In the genomic region with DNA sequence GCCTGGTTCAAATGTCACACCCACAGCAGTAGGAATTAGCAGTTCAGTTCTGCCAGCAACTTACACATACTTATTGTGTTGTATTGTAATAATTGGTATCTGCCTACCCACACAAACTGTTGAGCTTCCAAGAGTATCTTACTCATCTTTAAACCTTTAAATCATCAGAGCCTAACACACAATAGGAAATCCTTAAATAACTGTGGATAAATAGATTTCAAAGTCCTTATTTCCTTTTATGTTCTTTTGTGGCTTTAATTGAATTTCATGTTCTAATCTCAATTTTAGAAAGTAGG, we compare ENCODE assay signal across 18 cellular contexts. TPM values are rescaled to one million over a fixed set of nuclear protein-coding genes. Genes with fewer than 3 reads are reported as not detected.
DNase-seq lines count a peak whose midpoint lies in the region; ATAC-seq, FAIRE-seq and TF ChIP-seq lines count a peak whose summit lies in the region.
"Had no signal": no experiment of that assay in that cellular context is flagged by ENCODE, and none has a peak within 500 bp of the region (broad histone marks: within the 10 kb centered on the region; RNA-seq: fewer than 3 reads in every experiment).

No MANE protein-coding gene starts in this region.

- H3K4me2 ChIP-seq in HepG2 (ENCODE audit: low read depth, low read length), result peak overlapping the region; percentile 57
- peak overlapping the region; percentile 94 for H3K4me2 ChIP-seq in OCI-LY7 (ENCODE audit: low read length)

- TF ChIP-seq RAD21 in HepG2 (CRISPR knock-in tag; IDR thresholded peaks at IDR 0.05), result no peak

- peak overlapping the region; percentile 14 for H3K27ac Mint-ChIP-seq in type B pancreatic cell
- H3K27ac Mint-ChIP-seq: stimulated activated memory B cell treated with anti-CD40 and anti-IgM and Interleukin-4, amounts not matched to agents 10 μg/mL and 1 μg/mL and 100 μg/mL, for 72 hours had no signal

- H3K27ac ChIP-seq in HepG2 (ENCODE audit: extremely low read length, insufficient read depth, low read length), result no peak overlapping the region
- H3K27ac ChIP-seq in right lobe of liver, result no peak overlapping the region
- H3K27ac ChIP-seq in OCI-LY7 (ENCODE audit: low read depth, low read length, poor library complexity, severe bottlenecking), result no peak overlapping the region
- H3K27ac ChIP-seq: heart left ventricle, HL-60, parathyroid adenoma had no signal

- ATAC-seq in HepG2, result no peak
- no peak for ATAC-seq in right lobe of liver
- ATAC-seq in HG03025 (IDR thresholded peaks at IDR 0.05; ENCODE audit: low FRiP score, unreplicated experiment), result no peak
- ATAC-seq: heart left ventricle; stimulated activated memory B cell treated with anti-CD40 and anti-IgM and Interleukin-4, amounts not matched to agents 10 μg/mL and 1 μg/mL and 100 μg/mL, for 72 hours had no signal

- H3K9me3 ChIP-seq in HepG2 (ENCODE audit: low read length) (no peaks in the 10 kb centered on the region), right lobe of liver (no peaks in the 10 kb centered on the region), OCI-LY7 (ENCODE audit: low read length) (no peaks in the 10 kb centered on the region)
- H3K9me3 ChIP-seq: heart left ventricle had no signal

- H3K9ac ChIP-seq in HepG2 (ENCODE audit: insufficient read depth, low read depth, low read length), result 0 out of 2 replicates have a peak overlapping the region, but pooled peaks have one; percentile 13
- H3K9ac ChIP-seq: parathyroid adenoma had no signal

- no peaks in the 10 kb centered on the region for H3K27me3 ChIP-seq in HepG2 (ENCODE audit: control insufficient read depth in 1 of 2, insufficient read depth in 2 of 2, low read length in 2 of 2)
- H3K27me3 ChIP-seq in right lobe of liver, result no peaks in the 10 kb centered on the region
- H3K27me3 ChIP-seq: heart left ventricle had no signal

- no peaks in the 10 kb centered on the region for H3K9me3 Mint-ChIP-seq in type B pancreatic cell
- H3K9me3 Mint-ChIP-seq: activated T-cell treated with anti-CD3 and anti-CD28 coated beads, Interleukin-2, amount 50 U/mL, for 24 hours; stimulated activated memory B cell treated with anti-CD40 and anti-IgM and Interleukin-4, amounts not matched to agents 10 μg/mL and 1 μg/mL and 100 μg/mL, for 72 hours had no signal

- BruUV-seq in HepG2 (replicated peaks; lab: Mats Ljungman, UMichigan) (no TSS peak), OCI-LY7 (replicated peaks; lab: Mats Ljungman, UMichigan) (no TSS peak)

- H4K20me1 ChIP-seq in HepG2 (ENCODE audit: insufficient read depth, low read length), result peaks cover 7% of the 10 kb centered on the region
- peaks cover 8% of the 10 kb centered on the region; the same call in 1 of the 2 replicates for H4K20me1 ChIP-seq in OCI-LY7 (ENCODE audit: insufficient read depth, low read length)

- intact Hi-C loops in HepG2 (cut with micrococcal nuclease; ENCODE audit: unreplicated experiment) (loop anchor here (5.0 kb wide), 1 partner anchor 61 kb away; no protein-coding TSS in a partner anchor), right lobe of liver (cut with DNase I) (no loop called here), OCI-LY7 (cut with micrococcal nuclease; ENCODE audit: unreplicated experiment) (loop anchor here (5.0 to 10.0 kb wide), 2 partner anchors 39 to 459 kb away; no protein-coding TSS in a partner anchor)

- DNase-seq in HepG2 (ENCODE audit: low spot score) (no peak), right lobe of liver (no peak), OCI-LY7 (ENCODE audit: low spot score) (no peak), fibroblast of pulmonary artery (ENCODE audit: low read depth) (peak; percentile 10), type B pancreatic cell (ENCODE audit: extremely low spot score, unreplicated experiment) (no peak), NCI-H1105 treated with DMSO at 0.1 percent for 48 hours (lab: John Stamatoyannopoulos, UW) (no peak), HUDEP-2 (lab: John Stamatoyannopoulos, UW; ENCODE audit: unreplicated experiment in 76 of 76) (no peak)
- DNase-seq: activated T-cell treated with anti-CD3 and anti-CD28 coated beads, Interleukin-2, amount 50 U/mL, for 24 hours; heart left ventricle; KG1; NCI-H1436; NCI-H510A had no signal

- POLR2A ChIA-PET in HepG2 (lab: Yijun Ruan, JAX) (no interaction called here), OCI-LY7 (lab: Charles Lee) (interaction anchor here (1.2 kb wide), 1 partner anchor 143 kb away, joined by 3 read pairs; no protein-coding TSS in a partner anchor)

- H3K79me2 ChIP-seq in HepG2 (ENCODE audit: insufficient read depth, low read length), result peaks cover 71% of the 10 kb centered on the region
- peaks cover 66% of the 10 kb centered on the region for H3K79me2 ChIP-seq in OCI-LY7 (ENCODE audit: insufficient read depth, low read depth, low read length)

- H3K36me3 ChIP-seq in HepG2 (replicated peaks in 1 of 2; ENCODE audit: control insufficient read depth in 1 of 2, insufficient read depth in 2 of 2, low read length in 2 of 2) (peaks cover 3 to 10% of the 10 kb centered on the region in 2 experiments; a peak in 4 of 5 replicates), right lobe of liver (no peaks in the 10 kb centered on the region), OCI-LY7 (ENCODE audit: insufficient read depth, low read length) (peaks cover 11% of the 10 kb centered on the region; the same call in 1 of the 2 replicates)

- CTCF ChIA-PET in HepG2 (lab: Yijun Ruan, JAX; ENCODE audit: low intra/inter-chr PET ratio, low total read pairs) (no interaction called here), OCI-LY7 (lab: Charles Lee; ENCODE audit: unreplicated experiment) (no interaction called here)

- peaks cover 50% of the 10 kb centered on the region for H3K4me1 Mint-ChIP-seq in type B pancreatic cell (ENCODE audit: unreplicated experiment)

- H2AFZ ChIP-seq in HepG2 (ENCODE audit: low read length), result no peak overlapping the region
- no peak overlapping the region for H2AFZ ChIP-seq in OCI-LY7 (ENCODE audit: low read length)

- TF ChIP-seq CTCF in HepG2 (CRISPR knock-in tag; IDR thresholded peaks at IDR 0.05) (no peak), right lobe of liver (IDR thresholded peaks at IDR 0.05) (no peak), OCI-LY7 (conservative IDR thresholded peaks at IDR 0.05; ENCODE audit: low read length) (no peak), fibroblast of pulmonary artery (IDR thresholded peaks at IDR 0.05; ENCODE audit: low read length, missing control alignments) (no peak), type B pancreatic cell (conservative IDR thresholded peaks at IDR 0.05) (no peak)

- H3K4me3 Mint-ChIP-seq in type B pancreatic cell, result peak overlapping the region; percentile 91
- H3K4me3 Mint-ChIP-seq: activated T-cell treated with anti-CD3 and anti-CD28 coated beads, Interleukin-2, amount 50 U/mL, for 24 hours; stimulated activated memory B cell treated with anti-CD40 and anti-IgM and Interleukin-4, amounts not matched to agents 10 μg/mL and 1 μg/mL and 100 μg/mL, for 72 hours had no signal

- in situ Hi-C loops in HepG2 (cut with HindIII; ENCODE audit: extremely low pct_ligation_motif_present, low pct_unique_long_range_greater_than_20kb), result no loop called here

- no peak for TF ChIP-seq POLR2A in HepG2 (IDR thresholded peaks at IDR 0.05; ENCODE audit: insufficient read depth in 1 of 2, low read depth in 2 of 2, low read length in 2 of 2)
- TF ChIP-seq POLR2A in right lobe of liver (IDR thresholded peaks at IDR 0.05), result no peak

- H3K4me3 ChIP-seq in HepG2 (replicated peaks in 1 of 3; ENCODE audit: insufficient read depth in 1 of 3, low read depth in 2 of 3, low read length in 3 of 3) (peak overlapping the region in 1 of 3 experiments; percentile 17; a peak in 1 of 6 replicates), right lobe of liver (no peak overlapping the region), OCI-LY7 (ENCODE audit: low read depth, low read length, poor library complexity, severe bottlenecking) (no peak overlapping the region), fibroblast of pulmonary artery (replicated peaks; ENCODE audit: low read depth, low read length) (no peak overlapping the region)
- H3K4me3 ChIP-seq: heart left ventricle had no signal

- H3K36me3 Mint-ChIP-seq in type B pancreatic cell, result peaks cover 5% of the 10 kb centered on the region

- FAIRE-seq in HepG2 (lab: Jason Lieb, UNC), result peak; percentile 47
- FAIRE-seq: keratinocyte, TTC549 had no signal

- no peaks in the 10 kb centered on the region for H3K9me2 ChIP-seq in OCI-LY7 (ENCODE audit: insufficient read depth, low read length)

- TF ChIP-seq EP300 in HepG2 (IDR thresholded peaks at IDR 0.05; ENCODE audit: low read depth in 2 of 2, low read length in 2 of 2) (no peak), HepG2 (CRISPR knock-in tag; IDR thresholded peaks at IDR 0.05; ENCODE audit: borderline replicate concordance) (no peak)

- H3K27me3 Mint-ChIP-seq in type B pancreatic cell, result no peaks in the 10 kb centered on the region
- H3K27me3 Mint-ChIP-seq: activated T-cell treated with anti-CD3 and anti-CD28 coated beads, Interleukin-2, amount 50 U/mL, for 24 hours; stimulated activated memory B cell treated with anti-CD40 and anti-IgM and Interleukin-4, amounts not matched to agents 10 μg/mL and 1 μg/mL and 100 μg/mL, for 72 hours had no signal

- H3K4me1 ChIP-seq in HepG2 (ENCODE audit: insufficient read depth, low read length) (peaks cover 57% of the 10 kb centered on the region), right lobe of liver (peaks cover 0 to 9% (median 4%) of the 10 kb centered on the region in 4 donors), OCI-LY7 (ENCODE audit: insufficient read depth, low read length, poor library complexity, severe bottlenecking) (peaks cover 59% of the 10 kb centered on the region)

RNA-seq across cellular contexts. Expression of a gene that starts 3.9 kb away (rescaled TPM):
- 21.4 and 22.9 TPM in 2 replicates for total RNA-seq in HepG2 (2016; rRNA removed; fragmentation: Illumina TruSeq; extraction: Trizol)
- total RNA-seq in HepG2 (2016; cell fraction: cytosol; rRNA removed; fragmentation: Illumina TruSeq; extraction: Trizol; ENCODE audit: low read depth), result 5.9 and 7.0 TPM in 2 replicates
- total RNA-seq in HepG2 (2016; cell fraction: insoluble cytoplasmic fraction; rRNA removed; fragmentation: Illumina TruSeq; extraction: Trizol), result 20.4 and 23.2 TPM in 2 replicates
- total RNA-seq in HepG2 (2016; cell fraction: membrane; rRNA removed; fragmentation: Illumina TruSeq; extraction: Trizol), result 19.4 and 21.4 TPM in 2 replicates
- 39.3 and 40.4 TPM in 2 replicates for total RNA-seq in HepG2 (2016; cell fraction: nucleus; rRNA removed; fragmentation: Illumina TruSeq; extraction: Trizol)
- polyA plus RNA-seq in HepG2 (2011; rRNA removed), result 23.4 and 32.6 TPM in 2 replicates
- 8.4 and 15.0 TPM in 2 replicates for polyA plus RNA-seq in HepG2 (2011; cell fraction: cytosol; rRNA removed)
- 19.1 and 24.4 TPM in 2 replicates for polyA plus RNA-seq in HepG2 (2011; cell fraction: nucleus; rRNA removed)
- polyA plus RNA-seq in HepG2 (2012), result 19.1 and 25.0 TPM in 2 replicates
- polyA plus RNA-seq in HepG2 (2016; cell fraction: cytosol; fragmentation: Illumina TruSeq; extraction: Trizol; ENCODE audit: low read depth), result 5.4 and 5.6 TPM in 2 replicates
- 17.4 and 18.3 TPM in 2 replicates for polyA plus RNA-seq in HepG2 (2016; cell fraction: insoluble cytoplasmic fraction; fragmentation: Illumina TruSeq; extraction: Trizol; ENCODE audit: low read depth)
- 10.1 and 12.8 TPM in 2 replicates for polyA plus RNA-seq in HepG2 (2016; cell fraction: membrane; fragmentation: Illumina TruSeq; extraction: Trizol; ENCODE audit: low read depth)
- 47.6 and 48.1 TPM in 2 replicates for polyA plus RNA-seq in HepG2 (2016; cell fraction: nucleus; fragmentation: Illumina TruSeq; extraction: Trizol; ENCODE audit: insufficient read depth, low read depth)
- polyA minus RNA-seq in HepG2 (2011; rRNA and poly(A)+ RNA removed; ENCODE audit: low replicate concordance), result 2.8 and 71.7 TPM in 2 replicates
- polyA minus RNA-seq in HepG2 (2011; cell fraction: cytosol; rRNA and poly(A)+ RNA removed), result 24.5 and 24.8 TPM in 2 replicates
- polyA minus RNA-seq in HepG2 (2011; cell fraction: nucleus; rRNA and poly(A)+ RNA removed), result 89.6 and 113 TPM in 2 replicates
- 10 to 100 TPM in 1 of 6 experiments, 1 to 10 TPM in 5; 4.5 to 10.4 (median 7.2) TPM for total RNA-seq in right lobe of liver
- 11.7 and 19.6 TPM in 2 replicates for total RNA-seq in OCI-LY7 (2014; rRNA removed; shearing (Covaris generic))
- 22.6 and 24.7 TPM in 2 replicates for total RNA-seq in OCI-LY7 (2022)
- 13.2 and 30.2 TPM in 2 replicates for total RNA-seq in type B pancreatic cell (ENCODE audit: low replicate concordance)

Comparison
In these comparisons a context has a peak if more than half of its experiments do, and no peak if none do; other contexts are left out.
1. intact Hi-C loops: an anchor here in HepG2 (5.0 kb wide) and OCI-LY7 (5.0 to 10.0 kb wide); none called in right lobe of liver.